ENCODE assay signal across 38 cellular contexts in the genomic region with DNA sequence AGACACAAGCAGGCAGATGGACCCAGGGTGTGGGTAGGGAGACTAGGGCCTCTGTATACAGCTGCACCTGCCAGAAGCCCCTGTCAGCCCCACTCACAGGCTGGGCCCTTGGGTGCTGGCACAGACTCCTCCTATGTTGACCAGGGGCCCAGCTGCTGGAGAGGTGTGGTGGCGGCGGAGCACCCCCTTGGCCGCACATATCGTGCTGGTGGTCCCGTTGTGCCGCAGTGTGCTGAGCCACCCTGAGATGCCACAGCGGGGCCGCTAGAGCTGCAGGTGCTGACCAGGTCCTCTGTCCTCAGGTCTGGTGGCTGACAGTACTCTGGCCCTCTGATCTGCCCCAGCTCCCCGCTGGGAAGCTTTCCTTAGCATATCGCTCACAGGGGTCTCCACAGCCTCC. TPM values are rescaled to one million over a fixed set of nuclear protein-coding genes. Genes with fewer than 3 reads are reported as not detected.
"Had no signal": no experiment of that assay in that cellular context is flagged by ENCODE, and none has a peak within 500 bp of the region (broad histone marks: within the 10 kb centered on the region; RNA-seq: fewer than 3 reads in every experiment).

No MANE protein-coding gene starts in this region.

- H3K27me3 ChIP-seq: adrenal gland, body of pancreas had no signal

- DNase-seq: activated B cell treated with CpG ODN at 0.5 μM for 24 hours; activated CD4-positive, alpha-beta T cell treated with anti-CD3 and anti-CD28 coated beads for 48 hours; activated CD4-positive, alpha-beta T cell treated with anti-CD3 and anti-CD28 coated beads, Interleukin-2, amount 50 U/mL, for 1 hour; activated CD4-positive, alpha-beta T cell treated with anti-CD3 and anti-CD28 coated beads, Interleukin-2, amount 50 U/mL, for 48 hours; activated CD8-positive, alpha-beta memory T cell treated with anti-CD3 and anti-CD28 coated beads for 24 hours; activated CD8-positive, alpha-beta T cell treated with anti-CD3 and anti-CD28 coated beads for 36 hours; activated effector memory CD4-positive, alpha-beta T cell treated with Interleukin-2 at 50 U/mL for 16 hours; activated gamma-delta T cell treated with Interleukin-2 at 50 U/mL for 16 hours; activated naive CD4-positive, alpha-beta T cell treated with anti-CD3 and anti-CD28 coated beads, Interleukin-2, amount 50 U/mL, for 16 hours; activated naive CD4-positive, alpha-beta T cell treated with Interleukin-2 at 50 U/mL for 16 hours; activated naive CD8-positive, alpha-beta T cell treated with anti-CD3 and anti-CD28 coated beads, Interleukin-2, amount 50 U/mL, for 24 hours; activated T-cell treated with anti-CD3 and anti-CD28 coated beads, Interleukin-2, amount 50 U/mL, for 4 hours; adrenal gland; amygdala; body of pancreas; caudate nucleus; cortex of kidney; dermis blood vessel endothelial cell; effector CD4-positive, alpha-beta T cell; esophagus squamous epithelium; foreskin melanocyte; SW 1271; T-cell; T1000; WERI-Rb-1 had no signal

- H3K9me3 ChIP-seq: adrenal gland, body of pancreas, esophagus squamous epithelium, gastroesophageal sphincter had no signal

- H3K27me3 Mint-ChIP-seq: activated B cell treated with CpG ODN at 0.5 μM for 24 hours had no signal

- H3K4me3 Mint-ChIP-seq: activated B cell treated with CpG ODN at 0.5 μM for 24 hours; activated CD8-positive, alpha-beta T cell treated with anti-CD3 and anti-CD28 coated beads for 36 hours; activated naive CD8-positive, alpha-beta T cell; activated naive CD8-positive, alpha-beta T cell treated with anti-CD3 and anti-CD28 coated beads, Interleukin-2, amount 50 U/mL, for 24 hours; activated T-cell treated with anti-CD3 and anti-CD28 coated beads, Interleukin-2, amount 50 U/mL, for 4 hours; activated T-helper 17 cell treated with anti-CD3 and anti-CD28 coated beads, Interleukin-2, amount 50 U/mL, for 72 hours; T-cell; T-helper 1 cell treated with Interleukin-12 subunit alpha and Interleukin-12 subunit beta and Interleukin-4 antibody, amounts not matched to agents 30 μg/mL and 1 μg/mL, for 36 hours had no signal

- H3K4me1 Mint-ChIP-seq: activated B cell treated with CpG ODN at 0.5 μM for 24 hours; activated naive CD8-positive, alpha-beta T cell treated with anti-CD3 and anti-CD28 coated beads, Interleukin-2, amount 50 U/mL, for 24 hours; T-cell had no signal

- H3K36me3 Mint-ChIP-seq: activated naive CD8-positive, alpha-beta T cell; T-cell had no signal

- H3K27ac ChIP-seq: adrenal gland, body of pancreas, epithelial cell of prostate, esophagus squamous epithelium, gastroesophageal sphincter, WERI-Rb-1 had no signal

- ATAC-seq: activated CD4-positive, CD25-positive, alpha-beta regulatory T cell treated with anti-CD3 and anti-CD28 coated beads, Interleukin-2, amount 50 U/mL, for 24 hours; activated CD8-positive, alpha-beta T cell treated with anti-CD3 and anti-CD28 coated beads for 36 hours; activated naive CD8-positive, alpha-beta T cell treated with anti-CD3 and anti-CD28 coated beads, Interleukin-2, amount 50 U/mL, for 24 hours; activated T-cell treated with anti-CD3 and anti-CD28 coated beads, Interleukin-2, amount 50 U/mL, for 4 hours; activated T-helper 17 cell treated with anti-CD3 and anti-CD28 coated beads, Interleukin-2, amount 50 U/mL, for 72 hours; body of pancreas; gastroesophageal sphincter; T-cell had no signal

- H3K27ac Mint-ChIP-seq: activated B cell treated with CpG ODN at 0.5 μM for 24 hours; activated CD8-positive, alpha-beta T cell treated with anti-CD3 and anti-CD28 coated beads for 36 hours; activated naive CD8-positive, alpha-beta T cell; activated naive CD8-positive, alpha-beta T cell treated with anti-CD3 and anti-CD28 coated beads, Interleukin-2, amount 50 U/mL, for 24 hours; activated T-helper 17 cell treated with anti-CD3 and anti-CD28 coated beads, Interleukin-2, amount 50 U/mL, for 72 hours; T-cell; T-helper 1 cell treated with Interleukin-12 subunit alpha and Interleukin-12 subunit beta and Interleukin-4 antibody, amounts not matched to agents 30 μg/mL and 1 μg/mL, for 36 hours had no signal

- H3K4me3 ChIP-seq: adrenal gland, body of pancreas, esophagus squamous epithelium, gastroesophageal sphincter had no signal

- H3K4me1 ChIP-seq: adrenal gland, body of pancreas, esophagus squamous epithelium, gastroesophageal sphincter had no signal

- H3K36me3 ChIP-seq: adrenal gland, esophagus squamous epithelium, gastroesophageal sphincter, WERI-Rb-1 had no signal

- FAIRE-seq: colon, endometrium, endothelial cell of umbilical vein had no signal

RNA-seq across cellular contexts. Expression of a gene that starts 30.2 kb away (rescaled TPM):
- total RNA-seq: activated B cell treated with CpG ODN at 0.5 μM for 24 hours, dermis blood vessel endothelial cell, endothelial cell of umbilical vein, fibroblast of villous mesenchyme, glomerular endothelial cell had no signal
- polyA plus RNA-seq: aorta, fibroblast of lung had no signal
